8 cellular contexts compared by ENCODE assay signal in genomic region chr2:235595420-235596010, GRCh38.
DNase-seq lines count a peak whose midpoint lies in the region; ATAC-seq and TF ChIP-seq lines count a peak whose summit lies in the region.

No MANE protein-coding gene starts in this region.

- H3K27ac ChIP-seq in Karpas-422 (ENCODE audit: low read length) = no peak overlapping the region
- no peak overlapping the region for H3K27ac ChIP-seq in SJCRH30

- no peaks in the 10 kb centered on the region for H3K4me1 ChIP-seq in Karpas-422 (ENCODE audit: low read length)
- no peaks in the 10 kb centered on the region for H3K4me1 ChIP-seq in SJCRH30

- H3K36me3 ChIP-seq in Karpas-422 (ENCODE audit: insufficient read depth, low read length) (no peaks in the 10 kb centered on the region), SJCRH30 (no peaks in the 10 kb centered on the region)

- no peaks in the 10 kb centered on the region for H3K9me3 ChIP-seq in Karpas-422 (ENCODE audit: low read length)
- H3K9me3 ChIP-seq in SJCRH30 (replicated peaks) = no peaks in the 10 kb centered on the region

- no peak overlapping the region for H3K9ac ChIP-seq in Karpas-422 (ENCODE audit: low read length)

- H3K4me3 ChIP-seq in Karpas-422 (ENCODE audit: low read length) (no peak overlapping the region), SJCRH30 (no peak overlapping the region), cardiac fibroblast (replicated peaks in 1 of 2; ENCODE audit: low read depth in 2 of 2, low read length in 2 of 2) (no peak overlapping the region)

- H4K20me1 ChIP-seq in Karpas-422 (ENCODE audit: insufficient read depth, low read depth, low read length) = no peaks in the 10 kb centered on the region

- H3K27me3 ChIP-seq in Karpas-422 (ENCODE audit: low read length) (no peaks in the 10 kb centered on the region), SJCRH30 (no peaks in the 10 kb centered on the region)

- H3K79me2 ChIP-seq in Karpas-422 (ENCODE audit: low read length) = no peaks in the 10 kb centered on the region

- DNase-seq in NCI-H510A treated with DMSO at 0.1 percent for 48 hours (lab: John Stamatoyannopoulos, UW) = peak; percentile 57
- DNase-seq in NCI-H510A (lab: John Stamatoyannopoulos, UW) = no peak
- DNase-seq in Karpas-422 = peak; percentile 83
- peak; percentile 74 to 86 for DNase-seq in SJCRH30
- DNase-seq in cardiac fibroblast (ENCODE audit: low read depth in 2 of 2) = peak; percentile 87 to 88
- DNase-seq in islet precursor cell = peak; percentile 81
- DNase-seq in stimulated activated CD4-positive, alpha-beta T cell treated with anti-CD3 and anti-CD28 coated beads, TNF-alpha, amount 100 ng/mL, for 48 hours (ENCODE audit: low read depth in 3 of 3) = peak in 2 of 3 donors; percentile 8 to 11

- H3K4me2 ChIP-seq in Karpas-422 (ENCODE audit: low read depth, low read length, poor library complexity, severe bottlenecking) = no peak overlapping the region

- H3K9me2 ChIP-seq in Karpas-422 (replicated peaks; ENCODE audit: insufficient read depth, low read length) = no peaks in the 10 kb centered on the region

- ATAC-seq in HG02884 (IDR thresholded peaks at IDR 0.05; ENCODE audit: unreplicated experiment) = no peak

- TF ChIP-seq CTCF in cardiac fibroblast (IDR thresholded peaks at IDR 0.05; ENCODE audit: low read depth, low read length) = peak; percentile 87

- H2AFZ ChIP-seq in Karpas-422 (ENCODE audit: low read length) = no peak overlapping the region
